Comparison of ENCODE assay signal across 17 cellular contexts in genomic region chr4:155789391-155789790, GRCh38. TPM values are rescaled to one million over a fixed set of nuclear protein-coding genes. Genes with fewer than 3 reads are reported as not detected.
DNase-seq lines count a peak whose midpoint lies in the region; ATAC-seq and TF ChIP-seq lines count a peak whose summit lies in the region.
"Had no signal": no experiment of that assay in that cellular context is flagged by ENCODE, and none has a peak within 500 bp of the region (broad histone marks: within the 10 kb centered on the region; RNA-seq: fewer than 3 reads in every experiment).

No MANE protein-coding gene starts in this region.

- H3K27ac Mint-ChIP-seq in HFFc6: no peak overlapping the region
- H3K27ac Mint-ChIP-seq: activated CD4-positive, alpha-beta T cell treated with anti-CD3 and anti-CD28 coated beads, Interleukin-2, amount 10 ng/mL, durations not matched to agents 7 days and 5 days; CD14-positive monocyte had no signal

- H3K27me3 ChIP-seq in rectal smooth muscle tissue (ENCODE audit: control insufficient read depth, insufficient read depth, low read length) (no peaks in the 10 kb centered on the region), spleen (replicated peaks in 1 of 7) (no peaks in the 10 kb centered on the region)
- H3K27me3 ChIP-seq: transverse colon had no signal

- peaks cover 7% of the 10 kb centered on the region for H3K4me1 ChIP-seq in rectal smooth muscle tissue (ENCODE audit: control insufficient read depth, insufficient read depth, low read length)
- H3K4me1 ChIP-seq in spleen: peaks cover 0 to 11% (median 2%) of the 10 kb centered on the region in 6 donors

- no peaks in the 10 kb centered on the region for H3K27me3 Mint-ChIP-seq in HFFc6 (ENCODE audit: insufficient read depth)

- no peaks in the 10 kb centered on the region for H3K9me3 ChIP-seq in spleen
- H3K9me3 ChIP-seq: transverse colon had no signal

- WGBS in spleen, 5 donors: 61 to 73% (median 64%) methylated on average over 6 of the region's 6 CpGs

- TF ChIP-seq CTCF in HFFc6 (IDR thresholded peaks at IDR 0.05) (no peak), spleen (IDR thresholded peaks at IDR 0.05 in 8 of 11, conservative IDR thresholded peaks at IDR 0.05 in 3 of 11) (no peak)

- no peaks in the 10 kb centered on the region for H3K36me3 Mint-ChIP-seq in HFFc6 (ENCODE audit: low read depth)
- H3K36me3 Mint-ChIP-seq: CD14-positive monocyte had no signal

- H3K27ac ChIP-seq in rectal smooth muscle tissue (ENCODE audit: low read depth, low read length) (peak overlapping the region; percentile 14), spleen (no peak overlapping the region)

- ATAC-seq in GM18519 (IDR thresholded peaks at IDR 0.05; ENCODE audit: low FRiP score, unreplicated experiment) (peak; percentile 31), GM21528 (IDR thresholded peaks at IDR 0.05; ENCODE audit: low FRiP score, unreplicated experiment) (no peak), HG03469 (IDR thresholded peaks at IDR 0.05; ENCODE audit: unreplicated experiment) (no peak)
- ATAC-seq: activated T-cell treated with anti-CD3 and anti-CD28 coated beads, Interleukin-2, amount 50 U/mL, for 4 hours had no signal

- H3K4me3 ChIP-seq in rectal smooth muscle tissue (ENCODE audit: low read length) (peak overlapping the region; percentile 32), spleen (no peak overlapping the region)
- H3K4me3 ChIP-seq: transverse colon had no signal

- no peak overlapping the region for H3K9ac ChIP-seq in rectal smooth muscle tissue (ENCODE audit: low read length)

- no peaks in the 10 kb centered on the region for H3K36me3 ChIP-seq in rectal smooth muscle tissue (ENCODE audit: control insufficient read depth, insufficient read depth, low read length)
- no peaks in the 10 kb centered on the region for H3K36me3 ChIP-seq in spleen
- H3K36me3 ChIP-seq: transverse colon had no signal

- TF ChIP-seq POLR2A in spleen (IDR thresholded peaks at IDR 0.05): no peak

- DNase-seq in HFFc6 (no peak), amniotic epithelial cell (ENCODE audit: low read depth) (peak; percentile 62), spleen (no peak), MV-4-11 (lab: John Stamatoyannopoulos, UW) (no peak)
- DNase-seq: activated CD4-positive, alpha-beta T cell treated with anti-CD3 and anti-CD28 coated beads, Interleukin-2, amount 10 ng/mL, durations not matched to agents 7 days and 5 days; activated T-cell treated with anti-CD3 and anti-CD28 coated beads, Interleukin-2, amount 50 U/mL, for 4 hours; DMS79 treated with DMSO at 0.1 percent for 48 hours; HCEC 1CT; NCI-H2107; stimulated activated CD4-positive, alpha-beta T cell treated with anti-CD3 and anti-CD28 coated beads, Interleukin-1b, Interleukin-23, amount 100 ng/mL, for 48 hours; stimulated activated CD8-positive, alpha-beta memory T cell treated with anti-CD3 and anti-CD28 coated beads, Interleukin-4, amount 100 ng/mL, for 48 hours; transverse colon had no signal

- intact Hi-C loops in spleen (cut with DNase I; ENCODE audit: low total_unique reads): no loop called here

- H3K4me1 Mint-ChIP-seq in HFFc6 (ENCODE audit: low read depth): peaks cover 5% of the 10 kb centered on the region; the same call in 1 of the 2 replicates

- peak overlapping the region; percentile 49 for H3K4me3 Mint-ChIP-seq in HFFc6
- H3K4me3 Mint-ChIP-seq: activated CD4-positive, alpha-beta T cell treated with anti-CD3 and anti-CD28 coated beads, Interleukin-2, amount 10 ng/mL, durations not matched to agents 7 days and 5 days; activated T-cell treated with anti-CD3 and anti-CD28 coated beads, Interleukin-2, amount 50 U/mL, for 4 hours; CD14-positive monocyte had no signal

- no peaks in the 10 kb centered on the region for H3K9me3 Mint-ChIP-seq in HFFc6
- H3K9me3 Mint-ChIP-seq: activated CD4-positive, alpha-beta T cell treated with anti-CD3 and anti-CD28 coated beads, Interleukin-2, amount 10 ng/mL, durations not matched to agents 7 days and 5 days; activated T-cell treated with anti-CD3 and anti-CD28 coated beads, Interleukin-2, amount 50 U/mL, for 4 hours; CD14-positive monocyte had no signal

RNA-seq across cellular contexts. Expression of gene GUCY1B1, which starts 30.6 kb away (rescaled TPM):
- total RNA-seq in HFFc6 (2021; fragmentation: NEBNext Ultra II Directional; extraction: Animal tissue kit (Norgen Biotek cat#: 25700)): under 1 TPM in 1 of 6 experiments, not detected in 5; 0.07 TPM
- total RNA-seq in spleen: 10 to 100 TPM; 13.9 to 20.8 (median 16.8) TPM
- 1 to 10 TPM; 3.6 to 6.1 (median 5.8) TPM for polyA plus RNA-seq in spleen

Comparison
In these comparisons a context has a peak if more than half of its experiments do, and no peak if none do; other contexts are left out.
1. RNA of gene GUCY1B1, which starts 30.6 kb away (total RNA-seq): 13.9 to 20.8 TPM in spleen; 0.07 TPM in HFFc6; every median in the first group is over 10 times any median in the second.